12 cellular contexts compared by ENCODE assay signal in genomic region chr9:96376926-96377874, GRCh38. TPM values are rescaled to one million over a fixed set of nuclear protein-coding genes. Genes with fewer than 3 reads are reported as not detected.
DNase-seq lines count a peak whose midpoint lies in the region; ATAC-seq and TF ChIP-seq lines count a peak whose summit lies in the region.
"Had no signal": no experiment of that assay in that cellular context is flagged by ENCODE, and none has a peak within 500 bp of the region (broad histone marks: within the 10 kb centered on the region; RNA-seq: fewer than 3 reads in every experiment).

No MANE protein-coding gene starts in this region.

- no peaks in the 10 kb centered on the region for H3K9me3 ChIP-seq in adipocyte (ENCODE audit: control insufficient read depth, low read length)

- H3K36me3 Mint-ChIP-seq in type B pancreatic cell, result peaks cover 8% of the 10 kb centered on the region

- peaks cover 24% of the 10 kb centered on the region for H3K4me1 Mint-ChIP-seq in type B pancreatic cell (ENCODE audit: unreplicated experiment)

- H3K9ac ChIP-seq in adipocyte (ENCODE audit: low read length), result no peak overlapping the region

- H3K36me3 ChIP-seq in adipocyte (ENCODE audit: control insufficient read depth, insufficient read depth, low read length, severe bottlenecking), result no peaks in the 10 kb centered on the region

- no peaks in the 10 kb centered on the region for H3K9me3 Mint-ChIP-seq in type B pancreatic cell

- H3K4me3 ChIP-seq in adipocyte (ENCODE audit: low read length), result no peak overlapping the region

- no peak for ATAC-seq in GM19455 (IDR thresholded peaks at IDR 0.05; ENCODE audit: unreplicated experiment)
- ATAC-seq: activated CD4-positive, alpha-beta T cell treated with anti-CD3 and anti-CD28 coated beads for 36 hours had no signal

- no peak for TF ChIP-seq CTCF in type B pancreatic cell (conservative IDR thresholded peaks at IDR 0.05)

- H3K4me3 Mint-ChIP-seq in type B pancreatic cell, result peak overlapping the region; percentile 24
- H3K4me3 Mint-ChIP-seq: activated CD4-positive, alpha-beta T cell treated with anti-CD3 and anti-CD28 coated beads for 36 hours had no signal

- peak; percentile 44 to 55 for DNase-seq in NCI-H524 (lab: John Stamatoyannopoulos, UW)
- DNase-seq in NCI-H524 treated with DMSO at 0.1 percent for 48 hours (lab: John Stamatoyannopoulos, UW), result no peak
- peak; percentile 51 for DNase-seq in adipocyte (ENCODE audit: low read depth)
- peak; percentile 27 for DNase-seq in hepatic stellate cell (ENCODE audit: low spot score)
- DNase-seq in type B pancreatic cell (ENCODE audit: extremely low spot score, unreplicated experiment), result no peak
- DNase-seq in HPDE6-E6E7 (ENCODE audit: extremely low spot score), result no peak
- no peak for DNase-seq in NCI-H2081 treated with DMSO at 0.1 percent for 48 hours (lab: John Stamatoyannopoulos, UW)
- DNase-seq: activated CD4-positive, alpha-beta T cell treated with anti-CD3 and anti-CD28 coated beads for 36 hours; kidney; NCI-H345; stimulated activated CD4-positive, alpha-beta T cell treated with anti-CD3 and anti-CD28 coated beads, Interleukin-4, amount 100 ng/mL, for 4 hours had no signal

- H3K27me3 Mint-ChIP-seq in type B pancreatic cell, result no peaks in the 10 kb centered on the region
- H3K27me3 Mint-ChIP-seq: activated CD4-positive, alpha-beta T cell treated with anti-CD3 and anti-CD28 coated beads for 36 hours had no signal

- H3K27me3 ChIP-seq in adipocyte (replicated peaks; ENCODE audit: control insufficient read depth, insufficient read depth, low read length), result no peaks in the 10 kb centered on the region

- peak overlapping the region; percentile 29 for H3K27ac Mint-ChIP-seq in type B pancreatic cell
- H3K27ac Mint-ChIP-seq: activated CD4-positive, alpha-beta T cell treated with anti-CD3 and anti-CD28 coated beads for 36 hours had no signal

- peaks cover 11% of the 10 kb centered on the region for H3K4me1 ChIP-seq in adipocyte (ENCODE audit: control insufficient read depth, insufficient read depth, low read length)

RNA-seq across cellular contexts. Expression of gene SLC35D2, which starts 6.3 kb away (rescaled TPM):
- total RNA-seq in type B pancreatic cell (ENCODE audit: low replicate concordance), result 25.7 and 40.5 TPM in 2 replicates

RNA-seq across cellular contexts. Expression of gene ZNF367, which starts 41.0 kb away (rescaled TPM):
- total RNA-seq in type B pancreatic cell (ENCODE audit: low replicate concordance), result 4.3 and 7.2 TPM in 2 replicates

Comparison
In these comparisons a context has a peak if more than half of its experiments do, and no peak if none do; other contexts are left out.
1. DNase-seq: peak in NCI-H524 (2 of 2), adipocyte (single experiment) and hepatic stellate cell (single experiment); none in NCI-H524 treated with DMSO at 0.1 percent for 48 hours (single experiment), type B pancreatic cell (single experiment), HPDE6-E6E7 (single experiment) and NCI-H2081 treated with DMSO at 0.1 percent for 48 hours (single experiment).